ENCODE assay signal across 17 cellular contexts in genomic region chr17:77535435-77535834, GRCh38.
DNase-seq lines count a peak whose midpoint lies in the region; ATAC-seq, FAIRE-seq and TF ChIP-seq lines count a peak whose summit lies in the region.
"Had no signal": no experiment of that assay in that cellular context is flagged by ENCODE, and none has a peak within 500 bp of the region (broad histone marks: within the 10 kb centered on the region; RNA-seq: fewer than 3 reads in every experiment).

No MANE protein-coding gene starts in this region.

- no peak for FAIRE-seq in HepG2 (lab: Jason Lieb, UNC)
- FAIRE-seq: TTC549 had no signal

- peaks cover 14% of the 10 kb centered on the region for H3K4me1 Mint-ChIP-seq in activated CD8-positive, alpha-beta T cell treated with anti-CD3 and anti-CD28 coated beads, Interleukin-2, amount 10 ng/mL, durations not matched to agents 7 days and 5 days (ENCODE audit: low read depth)
- H3K4me1 Mint-ChIP-seq: natural killer cell had no signal

- H3K79me2 ChIP-seq in HepG2 (ENCODE audit: insufficient read depth, low read length), result no peaks in the 10 kb centered on the region

- no peak overlapping the region for H3K14ac ChIP-seq in mesenchymal stem cell (ENCODE audit: low read length in 2 of 2)

- CTCF ChIA-PET in HepG2 (lab: Yijun Ruan, JAX; ENCODE audit: low intra/inter-chr PET ratio, low total read pairs), result no interaction called here
- CTCF ChIA-PET in activated CD8-positive, alpha-beta T cell treated with anti-CD3 and anti-CD28 coated beads, Interleukin-2, amount 10 ng/mL, durations not matched to agents 7 days and 5 days (lab: Charles Lee), result interaction anchor here (0.7 kb wide), 1 partner anchor 115 kb away, joined by 3 read pairs; no protein-coding TSS in a partner anchor

- DNase-seq in HepG2 (ENCODE audit: low spot score) (no peak), right lobe of liver (no peak), mesenchymal stem cell (no peak), aorta (peak; percentile 67 to 77), D341Med (ENCODE audit: low spot score) (no peak)
- no peak for DNase-seq in activated CD8-positive, alpha-beta T cell treated with anti-CD3 and anti-CD28 coated beads, Interleukin-2, amount 10 ng/mL, durations not matched to agents 7 days and 5 days
- no peak for DNase-seq in central memory CD4-positive, alpha-beta T cell
- DNase-seq: activated CD4-positive, alpha-beta T cell treated with anti-CD3 and anti-CD28 coated beads, Interleukin-2, amount 50 U/mL, for 4 hours; COR-L47; natural killer cell; NCI-H2029; NCI-H510A treated with DMSO at 0.1 percent for 48 hours had no signal

- H2AFZ ChIP-seq in HepG2 (ENCODE audit: low read length) (no peak overlapping the region), mesenchymal stem cell (ENCODE audit: low read depth, low read length) (no peak overlapping the region)

- no peak for TF ChIP-seq CTCF in HepG2 (CRISPR knock-in tag; IDR thresholded peaks at IDR 0.05)
- no peak for TF ChIP-seq CTCF in right lobe of liver (IDR thresholded peaks at IDR 0.05)

- H3K4me3 ChIP-seq in HepG2 (replicated peaks in 1 of 3; ENCODE audit: insufficient read depth in 1 of 3, low read depth in 2 of 3, low read length in 3 of 3) (no peak overlapping the region), right lobe of liver (no peak overlapping the region), mesenchymal stem cell (ENCODE audit: insufficient read depth in 1 of 2, low read depth in 1 of 2, low read length in 2 of 2) (no peak overlapping the region), aorta (ENCODE audit: low read length in 2 of 2) (no peak overlapping the region)
- H3K4me3 ChIP-seq: coronary artery, psoas muscle had no signal

- H3K36me3 ChIP-seq in HepG2 (replicated peaks in 1 of 2; ENCODE audit: control insufficient read depth in 1 of 2, insufficient read depth in 2 of 2, low read length in 2 of 2) (no peaks in the 10 kb centered on the region), right lobe of liver (no peaks in the 10 kb centered on the region), mesenchymal stem cell (ENCODE audit: control insufficient read depth in 1 of 2, insufficient read depth in 2 of 2, low read depth in 1 of 2, low read length in 2 of 2) (no peaks in the 10 kb centered on the region), aorta (ENCODE audit: control insufficient read depth in 1 of 2, insufficient read depth in 2 of 2, low read length in 1 of 2) (no peaks in the 10 kb centered on the region)

- no TSS peak for BruUV-seq in HepG2 (replicated peaks; lab: Mats Ljungman, UMichigan)

- no peaks in the 10 kb centered on the region for H3K4me1 ChIP-seq in HepG2 (ENCODE audit: insufficient read depth, low read length)
- no peaks in the 10 kb centered on the region for H3K4me1 ChIP-seq in right lobe of liver
- no peaks in the 10 kb centered on the region for H3K4me1 ChIP-seq in mesenchymal stem cell (ENCODE audit: control insufficient read depth, insufficient read depth, low read depth, low read length)
- no peaks in the 10 kb centered on the region for H3K4me1 ChIP-seq in aorta (ENCODE audit: control insufficient read depth in 1 of 2, insufficient read depth in 2 of 2, low read length in 2 of 2)
- H3K4me1 ChIP-seq: psoas muscle had no signal

- TF ChIP-seq EP300 in HepG2 (IDR thresholded peaks at IDR 0.05; ENCODE audit: low read depth in 2 of 2, low read length in 2 of 2) (no peak), HepG2 (CRISPR knock-in tag; IDR thresholded peaks at IDR 0.05; ENCODE audit: borderline replicate concordance) (no peak)

- H2BK12ac ChIP-seq in mesenchymal stem cell (ENCODE audit: low read length in 2 of 2), result no peak overlapping the region

- H4K8ac ChIP-seq in mesenchymal stem cell (ENCODE audit: low read length), result no peak overlapping the region

- TF ChIP-seq POLR2A in HepG2 (IDR thresholded peaks at IDR 0.05; ENCODE audit: insufficient read depth in 1 of 2, low read depth in 2 of 2, low read length in 2 of 2) (no peak), right lobe of liver (IDR thresholded peaks at IDR 0.05) (no peak)

- H2BK5ac ChIP-seq in mesenchymal stem cell (ENCODE audit: low read depth, low read length, poor library complexity, severe bottlenecking), result no peak overlapping the region

- no peak overlapping the region for H3K4ac ChIP-seq in mesenchymal stem cell (ENCODE audit: low read depth in 1 of 2, low read length in 2 of 2)

- peaks cover 6% of the 10 kb centered on the region for H3K36me3 Mint-ChIP-seq in activated CD8-positive, alpha-beta T cell treated with anti-CD3 and anti-CD28 coated beads, Interleukin-2, amount 10 ng/mL, durations not matched to agents 7 days and 5 days (ENCODE audit: low read depth)
- H3K36me3 Mint-ChIP-seq: natural killer cell had no signal

- peak overlapping the region; percentile 31 for H4K91ac ChIP-seq in mesenchymal stem cell (ENCODE audit: low read length)

- no peak overlapping the region for H3K18ac ChIP-seq in mesenchymal stem cell (ENCODE audit: low read depth in 1 of 2, low read length in 2 of 2)

- no peak for TF ChIP-seq RAD21 in HepG2 (CRISPR knock-in tag; IDR thresholded peaks at IDR 0.05)

- H3K9me3 Mint-ChIP-seq in activated CD8-positive, alpha-beta T cell treated with anti-CD3 and anti-CD28 coated beads, Interleukin-2, amount 10 ng/mL, durations not matched to agents 7 days and 5 days (ENCODE audit: insufficient read depth), result peaks cover 10% of the 10 kb centered on the region
- H3K9me3 Mint-ChIP-seq: natural killer cell had no signal

- H3K9me3 ChIP-seq in HepG2 (ENCODE audit: low read length), result peaks cover 7% of the 10 kb centered on the region; the same call in 1 of the 2 replicates
- no peaks in the 10 kb centered on the region for H3K9me3 ChIP-seq in right lobe of liver
- peaks cover 6% of the 10 kb centered on the region for H3K9me3 ChIP-seq in mesenchymal stem cell (ENCODE audit: control insufficient read depth, low read length)
- no peaks in the 10 kb centered on the region for H3K9me3 ChIP-seq in aorta (ENCODE audit: control insufficient read depth, low read length)
- H3K9me3 ChIP-seq: psoas muscle had no signal

- no peak overlapping the region for H2BK120ac ChIP-seq in mesenchymal stem cell (ENCODE audit: low read depth, low read length)

- H3K23ac ChIP-seq in mesenchymal stem cell (ENCODE audit: low read length in 2 of 2), result no peak overlapping the region

- POLR2A ChIA-PET in HepG2 (lab: Yijun Ruan, JAX), result no interaction called here
- POLR2A ChIA-PET in activated CD8-positive, alpha-beta T cell treated with anti-CD3 and anti-CD28 coated beads, Interleukin-2, amount 10 ng/mL, durations not matched to agents 7 days and 5 days (lab: Charles Lee), result no interaction called here

- H3K79me1 ChIP-seq in mesenchymal stem cell (replicated peaks; ENCODE audit: low read length, poor library complexity, severe bottlenecking), result no peaks in the 10 kb centered on the region

- no peak overlapping the region for H2AK5ac ChIP-seq in mesenchymal stem cell (ENCODE audit: low read length, severe bottlenecking)

- ATAC-seq in HepG2, result no peak; the same call in 2 of the 3 replicates
- ATAC-seq in right lobe of liver, result no peak
- ATAC-seq in activated CD8-positive, alpha-beta T cell treated with anti-CD3 and anti-CD28 coated beads, Interleukin-2, amount 10 ng/mL, durations not matched to agents 7 days and 5 days, result peak; percentile 30
- ATAC-seq in aorta (ENCODE audit: low FRiP score), result no peak
- ATAC-seq in GM19035 (IDR thresholded peaks at IDR 0.05; ENCODE audit: unreplicated experiment), result no peak
- ATAC-seq: psoas muscle had no signal

- H3K9ac ChIP-seq in HepG2 (ENCODE audit: insufficient read depth, low read depth, low read length) (no peak overlapping the region), mesenchymal stem cell (ENCODE audit: low read length) (no peak overlapping the region)

- H4K20me1 ChIP-seq in HepG2 (ENCODE audit: insufficient read depth, low read length), result no peaks in the 10 kb centered on the region

- H3K27ac ChIP-seq in HepG2 (ENCODE audit: extremely low read length, insufficient read depth, low read length) (no peak overlapping the region), right lobe of liver (no peak overlapping the region), mesenchymal stem cell (ENCODE audit: low read length, poor library complexity, severe bottlenecking) (no peak overlapping the region), aorta (ENCODE audit: low read depth in 1 of 2, low read length in 2 of 2) (peak overlapping the region in 1 of 2 donors; percentile 55)
- H3K27ac ChIP-seq: coronary artery, psoas muscle had no signal

- WGBS in HepG2 (ENCODE audit: low lambda C conversion rate), result 23% methylated on average over 10 of the region's 10 CpGs
- 46% methylated on average over 9 of the region's 10 CpGs for WGBS in right lobe of liver (ENCODE audit: insufficient coverage, low coverage, low lambda C conversion rate, missing lambda C conversion rate)
- 79% methylated on average over 9 of the region's 10 CpGs for WGBS in mesenchymal stem cell
- WGBS in aorta, 2 donors, result 15 to 18% methylated on average over 10 of the region's 10 CpGs

- H3K27ac Mint-ChIP-seq in activated CD8-positive, alpha-beta T cell treated with anti-CD3 and anti-CD28 coated beads, Interleukin-2, amount 10 ng/mL, durations not matched to agents 7 days and 5 days, result no peak overlapping the region
- H3K27ac Mint-ChIP-seq: activated T-helper 1 cell treated with anti-CD3 and anti-CD28 coated beads, Interleukin-12 subunit alpha, Interleukin-12 subunit beta, Interleukin-2, Interleukin-4 antibody, amounts not matched to agents 30 ng/mL and 10 ng/mL and 1 ng/mL, durations not matched to agents 14 hours and 24 hours and 36 hours; natural killer cell had no signal

- H3K4me3 Mint-ChIP-seq in activated CD8-positive, alpha-beta T cell treated with anti-CD3 and anti-CD28 coated beads, Interleukin-2, amount 10 ng/mL, durations not matched to agents 7 days and 5 days, result no peak overlapping the region
- H3K4me3 Mint-ChIP-seq: activated T-helper 1 cell treated with anti-CD3 and anti-CD28 coated beads, Interleukin-12 subunit alpha, Interleukin-12 subunit beta, Interleukin-2, Interleukin-4 antibody, amounts not matched to agents 30 ng/mL and 10 ng/mL and 1 ng/mL, durations not matched to agents 14 hours and 24 hours and 36 hours; natural killer cell had no signal

- H3K27me3 ChIP-seq in HepG2 (ENCODE audit: control insufficient read depth in 1 of 2, insufficient read depth in 2 of 2, low read length in 2 of 2) (peaks cover 9 to 78% of the 10 kb centered on the region in 2 experiments; a peak in 4 of 5 replicates), right lobe of liver (no peaks in the 10 kb centered on the region), mesenchymal stem cell (ENCODE audit: control insufficient read depth in 1 of 2, insufficient read depth in 1 of 2, low read length in 2 of 2) (peaks cover 37 to 54% of the 10 kb centered on the region in 2 experiments), aorta (ENCODE audit: control insufficient read depth in 1 of 2, insufficient read depth in 2 of 2, low read length in 1 of 2) (no peaks in the 10 kb centered on the region)

- no peak overlapping the region for H2BK15ac ChIP-seq in mesenchymal stem cell (ENCODE audit: low read depth, poor library complexity, severe bottlenecking)

- H3K4me2 ChIP-seq in HepG2 (ENCODE audit: low read depth, low read length) (peak overlapping the region; percentile 8; the same call in 1 of the 2 replicates), mesenchymal stem cell (ENCODE audit: low read length, poor library complexity, severe bottlenecking) (no peak overlapping the region)

- in situ Hi-C loops in HepG2 (cut with HindIII; ENCODE audit: extremely low pct_ligation_motif_present, low pct_unique_long_range_greater_than_20kb), result no loop called here

- peaks cover 23% of the 10 kb centered on the region for H3K27me3 Mint-ChIP-seq in activated CD8-positive, alpha-beta T cell treated with anti-CD3 and anti-CD28 coated beads, Interleukin-2, amount 10 ng/mL, durations not matched to agents 7 days and 5 days (ENCODE audit: low read depth)

- intact Hi-C loops in HepG2 (cut with micrococcal nuclease; ENCODE audit: unreplicated experiment) (no loop called here), right lobe of liver (cut with DNase I) (no loop called here), aorta (cut with DNase I) (no loop called here)

Comparison
In these comparisons a context has a peak if more than half of its experiments do, and no peak if none do; other contexts are left out.
1. DNase-seq: peak in aorta (2 of 2); none in HepG2 (single experiment), right lobe of liver (0 of 3), activated CD8-positive, alpha-beta T cell treated with anti-CD3 and anti-CD28 coated beads, Interleukin-2, amount 10 ng/mL, durations not matched to agents 7 days and 5 days (single experiment), mesenchymal stem cell (single experiment), central memory CD4-positive, alpha-beta T cell (single experiment) and D341Med (single experiment).